Comparison of ENCODE assay signal across 8 cellular contexts in genomic region chr3:136861890-136862610, GRCh38. TPM values are rescaled to one million over a fixed set of nuclear protein-coding genes. Genes with fewer than 3 reads are reported as not detected.
A peak's percentile ranks its signal among the peaks of the same experiment; 100 is the strongest.
DNase-seq lines count a peak whose midpoint lies in the region; ATAC-seq, FAIRE-seq and TF ChIP-seq lines count a peak whose summit lies in the region.

Gene NCK1 (plus strand): TSS chr3:136862208. CDS start chr3:136928002, 65,794 bp downstream.

- H3K27me3 Mint-ChIP-seq in activated T-cell treated with anti-CD3 and anti-CD28 coated beads, Interleukin-2, amount 50 U/mL, for 72 hours (ENCODE audit: low read depth): no peaks in the 10 kb centered on the region

- H3K4me3 Mint-ChIP-seq in activated T-cell treated with anti-CD3 and anti-CD28 coated beads, Interleukin-2, amount 50 U/mL, for 72 hours: peak within 1 kb of the TSS; percentile 94 to 96

- peak; percentile 48 for TF ChIP-seq CTCF in DOHH2 (IDR thresholded peaks at IDR 0.05; ENCODE audit: low read depth, low read length, poor library complexity, severe bottlenecking)
- TF ChIP-seq CTCF in esophagus muscularis mucosa (IDR thresholded peaks at IDR 0.05): peak in 1 of 3 experiments; percentile 18

- H3K36me3 Mint-ChIP-seq in activated T-cell treated with anti-CD3 and anti-CD28 coated beads, Interleukin-2, amount 50 U/mL, for 72 hours (ENCODE audit: insufficient read depth in 2 of 2): peaks cover 2 to 10% of the 10 kb centered on the region in 2 donors

- peaks cover 53% of the 10 kb centered on the region for H3K4me1 Mint-ChIP-seq in activated T-cell treated with anti-CD3 and anti-CD28 coated beads, Interleukin-2, amount 50 U/mL, for 72 hours (ENCODE audit: low read depth)

- no peaks in the 10 kb centered on the region for H3K9me2 ChIP-seq in DOHH2 (replicated peaks; ENCODE audit: control insufficient read depth, low read length)

- H3K4me3 ChIP-seq in DOHH2 (ENCODE audit: low read length): peak within 1 kb of the TSS; percentile 98
- H3K4me3 ChIP-seq in esophagus muscularis mucosa: peak within 1 kb of the TSS; percentile 82 to 92 (median 86)

- 0% methylated on average over 13 of the region's 67 CpGs for WGBS in esophagus muscularis mucosa

- TF ChIP-seq EP300 in esophagus muscularis mucosa (IDR thresholded peaks at IDR 0.05): no peak

- H3F3A ChIP-seq in DOHH2 (ENCODE audit: control insufficient read depth, insufficient read depth): peaks cover 5% of the 10 kb centered on the region

- H3K36me3 ChIP-seq in DOHH2 (ENCODE audit: control insufficient read depth, low read length): peaks cover 26% of the 10 kb centered on the region
- H3K36me3 ChIP-seq in KOPT-K1 (ENCODE audit: insufficient read depth, low read length): peaks cover 9% of the 10 kb centered on the region
- no peaks in the 10 kb centered on the region for H3K36me3 ChIP-seq in esophagus muscularis mucosa

- peak; percentile 97 for ATAC-seq in GM21786 (IDR thresholded peaks at IDR 0.05; ENCODE audit: unreplicated experiment)
- peak; percentile 97 for ATAC-seq in activated T-cell treated with anti-CD3 and anti-CD28 coated beads, Interleukin-2, amount 50 U/mL, for 72 hours (replicated peaks in 1 of 2)

- peaks cover 92% of the 10 kb centered on the region for H3K79me2 ChIP-seq in DOHH2 (ENCODE audit: control insufficient read depth, low read length)

- TF ChIP-seq POLR2A in esophagus muscularis mucosa (IDR thresholded peaks at IDR 0.05; ENCODE audit: low read depth): no peak

- H3K27ac Mint-ChIP-seq in activated T-cell treated with anti-CD3 and anti-CD28 coated beads, Interleukin-2, amount 50 U/mL, for 72 hours: peak within 1 kb of the TSS; percentile 93

- FAIRE-seq in RCC 7860 (lab: Jason Lieb, UNC): peak; percentile 81

- intact Hi-C loops in esophagus muscularis mucosa (cut with DNase I): loop anchor here (5.0 to 10.0 kb wide), 4 partner anchors 65 to 667 kb away; partner anchors contain the start of genes MSL2 and STAG1

- peak; percentile 95 for DNase-seq in RCC 7860 (ENCODE audit: low spot score)
- peak; percentile 97 to 99 for DNase-seq in activated T-cell treated with anti-CD3 and anti-CD28 coated beads, Interleukin-2, amount 50 U/mL, for 72 hours
- DNase-seq in esophagus muscularis mucosa (ENCODE audit: extremely low spot score): peak; percentile 99
- DNase-seq in myocyte (ENCODE audit: low read depth): peak; percentile 99
- DNase-seq in stimulated activated CD8-positive, alpha-beta memory T cell treated with anti-CD3 and anti-CD28 coated beads, Interleukin-7, amount 100 ng/mL, for 48 hours (ENCODE audit: extremely low read depth in 1 of 2, low read depth in 1 of 2): peak; percentile 95 to 99

- peaks cover 0 to 2% of the 10 kb centered on the region in 2 donors for H3K9me3 Mint-ChIP-seq in activated T-cell treated with anti-CD3 and anti-CD28 coated beads, Interleukin-2, amount 50 U/mL, for 72 hours

- H3K27me3 ChIP-seq in DOHH2 (ENCODE audit: control insufficient read depth, low read length): no peaks in the 10 kb centered on the region
- H3K27me3 ChIP-seq in esophagus muscularis mucosa: no peaks in the 10 kb centered on the region

- peak within 1 kb of the TSS; percentile 99 for H3K4me2 ChIP-seq in DOHH2 (ENCODE audit: low read length)

- H4K20me1 ChIP-seq in DOHH2 (ENCODE audit: control insufficient read depth, insufficient read depth, low read depth, low read length): no peaks in the 10 kb centered on the region

- H3K4me1 ChIP-seq in DOHH2 (ENCODE audit: control insufficient read depth, low read length) (peaks cover 58% of the 10 kb centered on the region), esophagus muscularis mucosa (peaks cover 17 to 32% (median 27%) of the 10 kb centered on the region in 4 donors)

- H3K27ac ChIP-seq in DOHH2 (ENCODE audit: low read depth, low read length): peak within 1 kb of the TSS; percentile 91
- H3K27ac ChIP-seq in KOPT-K1 (ENCODE audit: low read depth, low read length, poor library complexity, severe bottlenecking): peak within 1 kb of the TSS; percentile 91
- H3K27ac ChIP-seq in esophagus muscularis mucosa (replicated peaks in 1 of 4): peak within 1 kb of the TSS; percentile 94 to 96 (median 95)

- H3K9me3 ChIP-seq in DOHH2 (ENCODE audit: control insufficient read depth, insufficient read depth, low read length) (no peaks in the 10 kb centered on the region), KOPT-K1 (ENCODE audit: insufficient read depth, low read length, poor library complexity, severe bottlenecking) (no peaks in the 10 kb centered on the region), esophagus muscularis mucosa (no peaks in the 10 kb centered on the region)

RNA-seq across cellular contexts. Expression of gene NCK1, which starts in this region (rescaled TPM):
- total RNA-seq in activated T-cell treated with anti-CD3 and anti-CD28 coated beads, Interleukin-2, amount 50 U/mL, for 72 hours: 10 to 100 TPM; 45.8 to 46.6 TPM
- total RNA-seq in esophagus muscularis mucosa: 10 to 100 TPM; 28.9 to 54.0 (median 37.0) TPM
- 25.8 and 39.1 TPM in 2 replicates for total RNA-seq in myocyte
- polyA plus RNA-seq in myocyte (2012): 16.5 TPM

Comparison
In these comparisons a context has a peak if more than half of its experiments do, and no peak if none do; other contexts are left out.
1. Peak in every context shown above with its lines: DNase-seq, ATAC-seq, H3K4me3 ChIP-seq and H3K27ac ChIP-seq.